In the genomic region with DNA sequence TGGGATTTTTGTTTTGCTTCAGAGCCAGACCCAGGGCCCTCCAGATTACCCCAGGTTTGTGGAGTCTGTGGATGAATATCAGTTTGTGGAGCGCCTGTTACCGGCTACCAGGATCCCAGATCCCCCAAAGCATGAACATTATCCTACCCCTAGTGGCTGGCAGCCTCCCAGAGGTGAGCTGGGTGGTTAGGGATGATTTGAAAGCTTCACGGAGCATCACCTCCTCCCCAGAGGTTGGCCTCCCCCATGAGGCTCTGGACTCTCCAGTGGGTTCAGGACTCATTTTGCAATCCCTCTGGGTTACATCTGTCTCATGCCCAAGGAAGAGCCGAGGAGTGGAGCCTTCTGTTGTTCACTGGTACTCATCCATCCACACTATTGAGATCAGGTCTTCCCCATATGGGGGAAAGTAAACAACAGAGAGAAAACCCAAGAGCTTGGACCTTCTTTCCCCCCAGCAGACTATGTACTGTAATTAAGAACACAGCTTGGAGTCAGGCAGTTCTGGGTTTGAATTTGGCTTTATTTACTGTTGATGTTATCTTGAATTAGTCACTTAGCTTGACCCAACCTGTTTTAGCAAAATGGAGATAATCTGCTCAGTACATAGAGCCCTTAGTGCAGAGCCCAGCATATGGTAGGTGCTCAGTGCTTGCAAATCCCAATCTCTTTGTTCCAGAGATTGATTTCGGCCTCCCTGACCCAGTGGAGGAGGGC, we compare ENCODE assay signal across 1 cellular context.
TF ChIP-seq lines count a peak whose summit lies in the region.

No MANE protein-coding gene starts in this region.

TF ChIP-seq in GM23338, 12 proteins besides CTCF, POLR2A, EP300 and RAD21:
- TF ChIP-seq EZH2 (IDR thresholded peaks at IDR 0.05; ENCODE audit: low read depth, unreplicated experiment) (no peak), CREB1 (CRISPR knock-in tag; IDR thresholded peaks at IDR 0.05; ENCODE audit: low read depth) (no peak), JUNB (IDR thresholded peaks at IDR 0.05; ENCODE audit: unreplicated experiment) (no peak), EZH2phosphoT487 (IDR thresholded peaks at IDR 0.05; ENCODE audit: unreplicated experiment) (no peak), NANOG (IDR thresholded peaks at IDR 0.05; ENCODE audit: borderline replicate concordance) (no peak), POLR2AphosphoS5 (IDR thresholded peaks at IDR 0.05; ENCODE audit: low read depth) (no peak)
- TF ChIP-seq, protein P1, sequence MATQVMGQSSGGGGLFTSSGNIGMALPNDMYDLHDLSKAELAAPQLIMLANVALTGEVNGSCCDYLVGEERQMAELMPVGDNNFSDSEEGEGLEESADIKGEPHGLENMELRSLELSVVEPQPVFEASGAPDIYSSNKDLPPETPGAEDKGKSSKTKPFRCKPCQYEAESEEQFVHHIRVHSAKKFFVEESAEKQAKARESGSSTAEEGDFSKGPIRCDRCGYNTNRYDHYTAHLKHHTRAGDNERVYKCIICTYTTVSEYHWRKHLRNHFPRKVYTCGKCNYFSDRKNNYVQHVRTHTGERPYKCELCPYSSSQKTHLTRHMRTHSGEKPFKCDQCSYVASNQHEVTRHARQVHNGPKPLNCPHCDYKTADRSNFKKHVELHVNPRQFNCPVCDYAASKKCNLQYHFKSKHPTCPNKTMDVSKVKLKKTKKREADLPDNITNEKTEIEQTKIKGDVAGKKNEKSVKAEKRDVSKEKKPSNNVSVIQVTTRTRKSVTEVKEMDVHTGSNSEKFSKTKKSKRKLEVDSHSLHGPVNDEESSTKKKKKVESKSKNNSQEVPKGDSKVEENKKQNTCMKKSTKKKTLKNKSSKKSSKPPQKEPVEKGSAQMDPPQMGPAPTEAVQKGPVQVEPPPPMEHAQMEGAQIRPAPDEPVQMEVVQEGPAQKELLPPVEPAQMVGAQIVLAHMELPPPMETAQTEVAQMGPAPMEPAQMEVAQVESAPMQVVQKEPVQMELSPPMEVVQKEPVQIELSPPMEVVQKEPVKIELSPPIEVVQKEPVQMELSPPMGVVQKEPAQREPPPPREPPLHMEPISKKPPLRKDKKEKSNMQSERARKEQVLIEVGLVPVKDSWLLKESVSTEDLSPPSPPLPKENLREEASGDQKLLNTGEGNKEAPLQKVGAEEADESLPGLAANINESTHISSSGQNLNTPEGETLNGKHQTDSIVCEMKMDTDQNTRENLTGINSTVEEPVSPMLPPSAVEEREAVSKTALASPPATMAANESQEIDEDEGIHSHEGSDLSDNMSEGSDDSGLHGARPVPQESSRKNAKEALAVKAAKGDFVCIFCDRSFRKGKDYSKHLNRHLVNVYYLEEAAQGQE (IDR thresholded peaks at IDR 0.05; ENCODE audit: unreplicated experiment): no peak
